23 cellular contexts compared by ENCODE assay signal in the genomic region with DNA sequence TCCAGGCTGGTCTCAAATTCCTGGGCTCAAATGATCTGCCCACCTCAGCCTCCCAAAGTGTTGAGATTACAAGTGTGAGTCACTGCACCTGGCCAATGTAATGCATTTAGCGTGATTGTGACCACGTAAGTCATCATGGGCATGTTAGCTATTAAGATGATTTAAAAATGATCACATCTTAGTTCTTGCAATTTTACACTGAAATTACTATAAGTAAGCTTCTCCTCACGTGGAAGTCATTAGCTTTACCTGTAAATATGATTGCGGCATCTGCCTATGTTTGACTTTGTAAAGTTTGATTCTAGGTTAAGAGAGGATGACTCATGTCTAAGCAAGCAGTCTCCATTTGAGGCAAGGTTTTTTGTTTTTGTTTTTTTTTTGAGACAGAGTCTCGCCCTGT.
"Had no signal": no experiment of that assay in that cellular context is flagged by ENCODE, and none has a peak within 500 bp of the region (broad histone marks: within the 10 kb centered on the region; RNA-seq: fewer than 3 reads in every experiment).

No MANE protein-coding gene starts in this region.

- H3K9me3 ChIP-seq: MG63, SJSA1 had no signal

- ATAC-seq: activated CD8-positive, alpha-beta memory T cell treated with anti-CD3 and anti-CD28 coated beads, Interleukin-2, amount 10 ng/mL, durations not matched to agents 7 days and 5 days; activated naive CD4-positive, alpha-beta T cell treated with anti-CD3 and anti-CD28 coated beads, Interleukin-2, amount 50 U/mL, for 72 hours; activated naive CD8-positive, alpha-beta T cell treated with anti-CD3 and anti-CD28 coated beads, Interleukin-2, amount 50 U/mL, for 24 hours; activated T-cell treated with anti-CD3 and anti-CD28 coated beads, Interleukin-2, amount 50 U/mL, for 4 hours; SK-N-SH treated with all-trans-retinoic acid at 6 μM for 48 hours; WTC11 had no signal

- H3K4me3 ChIP-seq: MG63, SJSA1 had no signal

- DNase-seq: activated CD4-positive, alpha-beta T cell treated with anti-CD3 and anti-CD28 coated beads for 48 hours; activated CD4-positive, alpha-beta T cell treated with anti-CD3 and anti-CD28 coated beads, Interleukin-2, amount 50 U/mL, for 48 hours; activated CD4-positive, CD25-positive, alpha-beta regulatory T cell treated with anti-CD3 and anti-CD28 coated beads, Interleukin-2, amount 50 U/mL, for 72 hours; activated CD8-positive, alpha-beta memory T cell treated with anti-CD3 and anti-CD28 coated beads, Interleukin-2, amount 10 ng/mL, durations not matched to agents 7 days and 5 days; activated effector memory CD4-positive, alpha-beta T cell treated with anti-CD3 and anti-CD28 coated beads, Interleukin-2, amount 50 U/mL, for 16 hours; activated naive CD4-positive, alpha-beta T cell treated with Interleukin-2 at 50 U/mL for 16 hours; activated naive CD8-positive, alpha-beta T cell treated with anti-CD3 and anti-CD28 coated beads, Interleukin-2, amount 50 U/mL, for 24 hours; activated T-cell treated with anti-CD3 and anti-CD28 coated beads, Interleukin-2, amount 50 U/mL, for 4 hours; amygdala; KG1; MG63; NCI-H1105; NCI-H1436; NCI-H1694 treated with DMSO at 0.1 percent for 48 hours; NCI-H2029 treated with DMSO at 0.1 percent for 48 hours; NCI-H345; NCI-H510A; NCI-H526 treated with DMSO at 0.1 percent for 48 hours; NK-92 treated with Interleukin-12 subunit alpha and Interleukin-12 subunit beta, amount 100 ng/mL, for 24 hours had no signal

- H3K27me3 ChIP-seq: SJSA1 had no signal

- H3K27ac ChIP-seq: SJSA1 had no signal

- H3K36me3 ChIP-seq: MG63, SJSA1 had no signal

- H3K4me1 ChIP-seq: SJSA1 had no signal
